In the genomic region with DNA sequence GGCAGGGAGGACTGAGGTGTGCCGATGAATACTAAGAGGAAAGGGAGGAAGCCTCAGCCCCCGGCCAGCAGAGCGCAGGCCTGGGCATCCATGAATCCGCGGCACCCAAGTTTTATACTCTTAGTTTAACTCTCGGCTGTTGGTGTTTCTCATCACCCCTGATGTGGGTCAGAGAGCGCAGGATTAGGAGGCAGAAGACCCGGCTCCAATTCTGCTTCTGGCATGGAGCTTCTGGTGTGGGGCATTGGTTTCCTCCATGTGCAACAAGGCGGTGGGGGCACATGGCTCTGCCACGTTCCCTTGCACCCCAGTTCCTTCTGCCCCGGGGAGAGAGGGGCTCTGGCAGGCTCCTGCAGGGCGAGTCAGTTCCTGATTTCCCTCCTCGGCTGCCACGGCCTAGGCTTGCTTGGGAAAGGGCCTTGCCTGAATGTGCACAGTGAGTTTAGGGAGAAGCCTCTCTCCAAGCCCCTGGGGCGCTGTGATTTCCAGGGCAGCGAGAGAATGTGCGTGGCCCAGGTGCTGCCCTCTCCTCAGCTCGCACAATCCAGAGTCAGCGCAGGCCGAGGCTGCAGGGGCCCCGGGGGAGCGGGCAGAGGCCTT, we compare ENCODE assay signal across 10 cellular contexts. TPM values are rescaled to one million over a fixed set of nuclear protein-coding genes. Genes with fewer than 3 reads are reported as not detected.
DNase-seq lines count a peak whose midpoint lies in the region; ATAC-seq and TF ChIP-seq lines count a peak whose summit lies in the region.
"Had no signal": no experiment of that assay in that cellular context is flagged by ENCODE, and none has a peak within 500 bp of the region (broad histone marks: within the 10 kb centered on the region; RNA-seq: fewer than 3 reads in every experiment).

No MANE protein-coding gene starts in this region.

- H2AFZ ChIP-seq in MM.1S (ENCODE audit: low read length) (no peak overlapping the region), mammary epithelial cell (ENCODE audit: low read depth, low read length) (no peak overlapping the region)

- ATAC-seq in HG02759 (IDR thresholded peaks at IDR 0.05; ENCODE audit: unreplicated experiment) (no peak), gastrocnemius medialis (no peak)

- H3K9me2 ChIP-seq in MM.1S (replicated peaks; ENCODE audit: insufficient read depth, low read length), result no peaks in the 10 kb centered on the region

- H3K27me3 ChIP-seq in CD4-positive, alpha-beta memory T cell (ENCODE audit: insufficient read depth, low read length), result no peaks in the 10 kb centered on the region
- H3K27me3 ChIP-seq in MM.1S (replicated peaks; ENCODE audit: insufficient read depth, low read length) (no peaks in the 10 kb centered on the region), mammary epithelial cell (ENCODE audit: insufficient read depth, low read length) (no peaks in the 10 kb centered on the region), gastrocnemius medialis (no peaks in the 10 kb centered on the region)

- peak overlapping the region; percentile 90 to 96 (median 94) for H3K27ac Mint-ChIP-seq in CD4-positive, alpha-beta memory T cell
- peak overlapping the region in 2 of 3 experiments; percentile 70 to 82 for H3K27ac Mint-ChIP-seq in nephron

- no peaks in the 10 kb centered on the region for H3K27me3 Mint-ChIP-seq in CD4-positive, alpha-beta memory T cell
- H3K27me3 Mint-ChIP-seq in nephron (ENCODE audit: low read depth), result peaks cover 9% of the 10 kb centered on the region

- peak overlapping the region in 3 of 8 donors; percentile 78 to 85 (median 79) for H3K4me3 Mint-ChIP-seq in CD4-positive, alpha-beta memory T cell
- H3K4me3 Mint-ChIP-seq in nephron, result no peak overlapping the region

- intact Hi-C loops in CD4-positive, alpha-beta memory T cell (cut with micrococcal nuclease), result loop anchor here (1.0 to 5.0 kb wide), 2 partner anchors 106 to 144 kb away; no protein-coding TSS in a partner anchor
- intact Hi-C loops in mammary epithelial cell (cut with micrococcal nuclease) (loop anchor here (1.0 kb wide), 3 partner anchors 16 to 144 kb away; no protein-coding TSS in a partner anchor), gastrocnemius medialis (cut with DNase I; ENCODE audit: low total_unique reads) (no loop called here)

- no peaks in the 10 kb centered on the region for H4K20me1 ChIP-seq in MM.1S (ENCODE audit: insufficient read depth, low read length)
- H4K20me1 ChIP-seq in mammary epithelial cell (ENCODE audit: insufficient read depth, low read length), result no peaks in the 10 kb centered on the region

- no peak overlapping the region for H3K4me2 ChIP-seq in MM.1S (ENCODE audit: low read depth, low read length)
- H3K4me2 ChIP-seq in mammary epithelial cell (ENCODE audit: insufficient read depth, low read depth, low read length), result peak overlapping the region; percentile 78

- no peak for DNase-seq in CD4-positive, alpha-beta memory T cell
- no peak for DNase-seq in MM.1S
- DNase-seq in mammary epithelial cell, result no peak
- no peak for DNase-seq in middle frontal gyrus (ENCODE audit: extremely low spot score, low spot score)
- no peak for DNase-seq in NCI-H146 (lab: John Stamatoyannopoulos, UW)
- DNase-seq in gastrocnemius medialis, result no peak
- DNase-seq: effector CD8-positive, alpha-beta T cell; T1000 had no signal

- POLR2A ChIA-PET in CD4-positive, alpha-beta memory T cell (lab: Charles Lee; ENCODE audit: partially characterized antibody), result interaction anchor here (0.6 to 4.4 kb wide), 7 partner anchors 8 to 162 kb away, joined by 3 to 54 read pairs (median 4); no protein-coding TSS in a partner anchor

- peak overlapping the region; percentile 57 for H3K27ac ChIP-seq in CD4-positive, alpha-beta memory T cell (ENCODE audit: low read depth, low read length)
- peak overlapping the region; percentile 80; the same call in 1 of the 2 replicates for H3K27ac ChIP-seq in MM.1S (ENCODE audit: low read length)
- peak overlapping the region; percentile 9 for H3K27ac ChIP-seq in mammary epithelial cell (ENCODE audit: insufficient read depth, low read depth, low read length)
- H3K27ac ChIP-seq in gastrocnemius medialis, result no peak overlapping the region

- WGBS in mammary epithelial cell (ENCODE audit: low coverage, missing lambda C conversion rate), result 94% methylated on average over 20 of the region's 22 CpGs

- H3K36me3 Mint-ChIP-seq in CD4-positive, alpha-beta memory T cell, result peaks cover 6 to 12% of the 10 kb centered on the region in 2 donors
- peaks cover 6% of the 10 kb centered on the region for H3K36me3 Mint-ChIP-seq in nephron (ENCODE audit: low read depth)

- peaks cover 38% of the 10 kb centered on the region for H3K4me1 ChIP-seq in CD4-positive, alpha-beta memory T cell (ENCODE audit: insufficient read depth, low read length)
- H3K4me1 ChIP-seq in MM.1S (ENCODE audit: low read length) (peaks cover 45% of the 10 kb centered on the region), mammary epithelial cell (ENCODE audit: insufficient read depth, low read length) (peaks cover 37% of the 10 kb centered on the region), gastrocnemius medialis (peaks cover 41 to 43% of the 10 kb centered on the region in 2 donors)

- no peak overlapping the region for H3K9ac ChIP-seq in MM.1S (ENCODE audit: low read length)
- H3K9ac ChIP-seq in mammary epithelial cell (ENCODE audit: insufficient read depth, low read length), result no peak overlapping the region

- dilution Hi-C loops in mammary epithelial cell (cut with HindIII; ENCODE audit: low sequenced_read_pairs), result no loop called here

- no peak for TF ChIP-seq POLR2A in gastrocnemius medialis (IDR thresholded peaks at IDR 0.05)

- no peaks in the 10 kb centered on the region for H3K36me3 ChIP-seq in CD4-positive, alpha-beta memory T cell (ENCODE audit: insufficient read depth, low read length)
- H3K36me3 ChIP-seq in MM.1S (replicated peaks; ENCODE audit: insufficient read depth, low read length) (no peaks in the 10 kb centered on the region), mammary epithelial cell (ENCODE audit: insufficient read depth, low read length) (no peaks in the 10 kb centered on the region), gastrocnemius medialis (no peaks in the 10 kb centered on the region)

- in situ Hi-C loops in mammary epithelial cell (cut with MboI; ENCODE audit: low sequenced_read_pairs in 2 of 2), result no loop called here
- in situ Hi-C loops in gastrocnemius medialis (cut with MboI; ENCODE audit: low sequenced_read_pairs in 4 of 4), result no loop called here

- H3K79me2 ChIP-seq in MM.1S (ENCODE audit: low read length) (0 out of 2 replicates have a peak, but pooled peaks cover 2% of the 10 kb centered on the region), mammary epithelial cell (ENCODE audit: insufficient read depth, low read length) (no peaks in the 10 kb centered on the region)

- no TSS peak for BruUV-seq in mammary epithelial cell (replicated peaks; lab: Mats Ljungman, UMichigan)

- H3K9me3 ChIP-seq in CD4-positive, alpha-beta memory T cell (ENCODE audit: control insufficient read depth in 1 of 2, low read length in 2 of 2), result no peaks in the 10 kb centered on the region
- H3K9me3 ChIP-seq in MM.1S (replicated peaks; ENCODE audit: insufficient read depth, low read length) (no peaks in the 10 kb centered on the region), mammary epithelial cell (replicated peaks; ENCODE audit: insufficient read depth, low read length) (peaks cover 8% of the 10 kb centered on the region), gastrocnemius medialis (no peaks in the 10 kb centered on the region)

- no peak for TF ChIP-seq CTCF in MM.1S (IDR thresholded peaks at IDR 0.05; ENCODE audit: low read length)
- TF ChIP-seq CTCF in mammary epithelial cell (conservative IDR thresholded peaks at IDR 0.05 in 1 of 2, IDR thresholded peaks at IDR 0.05 in 1 of 2; ENCODE audit: extremely low read depth in 1 of 2, insufficient read depth in 1 of 2, low read depth in 1 of 2, low read length in 2 of 2), result no peak
- TF ChIP-seq CTCF in nephron (IDR thresholded peaks at IDR 0.05; ENCODE audit: unreplicated experiment in 3 of 3), result no peak
- TF ChIP-seq CTCF in gastrocnemius medialis (IDR thresholded peaks at IDR 0.05 in 4 of 5, conservative IDR thresholded peaks at IDR 0.05 in 1 of 5), result no peak

- peaks cover 19 to 36% (median 24%) of the 10 kb centered on the region in 4 donors for H3K4me1 Mint-ChIP-seq in CD4-positive, alpha-beta memory T cell
- H3K4me1 Mint-ChIP-seq in nephron, result peaks cover 37% of the 10 kb centered on the region

- H3K9me3 Mint-ChIP-seq in CD4-positive, alpha-beta memory T cell, result peaks cover 0 to 2% (median 0%) of the 10 kb centered on the region in 8 donors
- H3K9me3 Mint-ChIP-seq in nephron, result no peaks in the 10 kb centered on the region

- peaks cover 25% of the 10 kb centered on the region for H3F3A ChIP-seq in MM.1S (ENCODE audit: insufficient read depth, low read length)

- H3K4me3 ChIP-seq in CD4-positive, alpha-beta memory T cell (ENCODE audit: low read length in 2 of 2), result no peak overlapping the region
- H3K4me3 ChIP-seq in MM.1S (ENCODE audit: low read length) (no peak overlapping the region), mammary epithelial cell (replicated peaks in 1 of 3; ENCODE audit: insufficient read depth in 1 of 3, low read depth in 2 of 3, low read length in 3 of 3) (no peak overlapping the region), gastrocnemius medialis (no peak overlapping the region)

- CTCF ChIA-PET in CD4-positive, alpha-beta memory T cell (lab: Charles Lee; ENCODE audit: partially characterized antibody), result interaction anchor here (0.8 to 8.7 kb wide), 4 partner anchors 8 to 33 kb away, joined by 3 to 161 read pairs (median 10); no protein-coding TSS in a partner anchor
- CTCF ChIA-PET in mammary epithelial cell (lab: Charles Lee; ENCODE audit: low non-redundant PET), result no interaction called here

RNA-seq across cellular contexts. Expression of gene DNMT3A, which starts 36.2 kb away (rescaled TPM):
- 10 to 100 TPM; 62.2 to 71.6 TPM for total RNA-seq in CD4-positive, alpha-beta memory T cell
- 10 to 100 TPM in 1 of 2 donors, 1 to 10 TPM in 1; 7.5 to 14.6 TPM for polyA plus RNA-seq in CD4-positive, alpha-beta memory T cell
- 10 to 100 TPM in 1 of 2 donors, 1 to 10 TPM in 1; 9.6 to 14.2 TPM for total RNA-seq in mammary epithelial cell
- 1.7 TPM for polyA plus RNA-seq in mammary epithelial cell
- 31.7 TPM for polyA minus RNA-seq in mammary epithelial cell
- total RNA-seq in gastrocnemius medialis, result 10 to 100 TPM in 1 of 4 donors, 1 to 10 TPM in 3; 5.9 to 14.1 (median 8.0) TPM

Comparison
In these comparisons a context has a peak if more than half of its experiments do, and no peak if none do; other contexts are left out.
1. H3K27ac ChIP-seq: peak in CD4-positive, alpha-beta memory T cell (single experiment), MM.1S (single experiment) and mammary epithelial cell (single experiment); none in gastrocnemius medialis (0 of 4).
2. RNA of gene DNMT3A, which starts 36.2 kb away (total RNA-seq): 62.2 to 71.6 TPM in CD4-positive, alpha-beta memory T cell; 9.6 to 14.2 TPM in mammary epithelial cell and 5.9 to 14.1 TPM in gastrocnemius medialis; every median in the first group is over 4 times any median in the second.